ENCODE assay signal across 25 cellular contexts in genomic region chr13:44323754-44324153, GRCh38. TPM values are rescaled to one million over a fixed set of nuclear protein-coding genes. Genes with fewer than 3 reads are reported as not detected.
DNase-seq lines count a peak whose midpoint lies in the region; FAIRE-seq and TF ChIP-seq lines count a peak whose summit lies in the region.
"Had no signal": no experiment of that assay in that cellular context is flagged by ENCODE, and none has a peak within 500 bp of the region (broad histone marks: within the 10 kb centered on the region; RNA-seq: fewer than 3 reads in every experiment).

No MANE protein-coding gene starts in this region.

- H3K9ac ChIP-seq in neuronal stem cell (ENCODE audit: low read depth, low read length, poor library complexity) = no peak overlapping the region
- H3K9ac ChIP-seq: BLaER1 had no signal

- H4K91ac ChIP-seq in neuronal stem cell (ENCODE audit: low read depth, low read length, poor library complexity) = no peak overlapping the region

- no TSS peak for BruUV-seq in PC-9 (replicated peaks; lab: Mats Ljungman, UMichigan)

- intact Hi-C loops in PC-9 (cut with micrococcal nuclease; ENCODE audit: unreplicated experiment) = no loop called here

- WGBS in neuronal stem cell (ENCODE audit: extremely low coverage in 2 of 2, insufficient read length in 2 of 2, insufficient replicate concordance in 1 of 2), 2 donors = no CpG with 5 or more reads among the region's 1 CpG

- no peak overlapping the region for H2BK15ac ChIP-seq in neuronal stem cell (ENCODE audit: low read length)

- no peaks in the 10 kb centered on the region for H3K9me2 ChIP-seq in PC-9 (ENCODE audit: insufficient read depth)

- no peak overlapping the region for H2AFZ ChIP-seq in PC-9
- H2AFZ ChIP-seq in neuronal stem cell (ENCODE audit: low read length) = no peak overlapping the region

- H2BK120ac ChIP-seq in neuronal stem cell (ENCODE audit: low read depth, low read length) = no peak overlapping the region

- H3K27me3 ChIP-seq in PC-9 (ENCODE audit: insufficient read depth, low read depth) (no peaks in the 10 kb centered on the region), bronchial epithelial cell (ENCODE audit: control insufficient read depth, insufficient read depth, low read length) (no peaks in the 10 kb centered on the region), neuronal stem cell (ENCODE audit: control insufficient read depth in 3 of 3, insufficient read depth in 3 of 3, low read depth in 1 of 3, low read length in 3 of 3) (peaks cover 0 to 4% (median 0%) of the 10 kb centered on the region in 3 experiments)
- H3K27me3 ChIP-seq: BE2C, BLaER1 had no signal

- H3K4me1 ChIP-seq in PC-9 (replicated peaks; ENCODE audit: insufficient read depth) (peaks cover 19% of the 10 kb centered on the region), neuronal stem cell (ENCODE audit: control insufficient read depth in 2 of 2, insufficient read depth in 1 of 2, low read depth in 1 of 2, low read length in 2 of 2) (no peaks in the 10 kb centered on the region)
- H3K4me1 ChIP-seq: BE2C, BLaER1 had no signal

- H3K18ac ChIP-seq in neuronal stem cell (ENCODE audit: low read length) = no peak overlapping the region

- H2BK5ac ChIP-seq in neuronal stem cell (ENCODE audit: low read length) = peak overlapping the region; percentile 16

- POLR2A ChIA-PET in PC-9 (lab: Charles Lee; ENCODE audit: unreplicated experiment) = no interaction called here

- no peak overlapping the region for H3K4me2 ChIP-seq in PC-9
- no peak overlapping the region for H3K4me2 ChIP-seq in neuronal stem cell (ENCODE audit: insufficient read depth, low read length, poor library complexity, severe bottlenecking)
- H3K4me2 ChIP-seq: BLaER1 had no signal

- no peaks in the 10 kb centered on the region for H3K79me1 ChIP-seq in neuronal stem cell (ENCODE audit: low read depth, low read length)

- no peak overlapping the region for H3K4me3 ChIP-seq in PC-9
- no peak overlapping the region for H3K4me3 ChIP-seq in bronchial epithelial cell (ENCODE audit: low read depth, low read length)
- H3K4me3 ChIP-seq in neuronal stem cell (ENCODE audit: low read length in 2 of 2) = no peak overlapping the region
- H3K4me3 ChIP-seq in foreskin fibroblast (ENCODE audit: low read depth in 1 of 2, low read length in 2 of 2) = no peak overlapping the region
- H3K4me3 ChIP-seq: BLaER1 had no signal

- no peaks in the 10 kb centered on the region for H3K79me2 ChIP-seq in PC-9 (ENCODE audit: low read depth)

- H3F3A ChIP-seq in PC-9 (ENCODE audit: insufficient read depth, low read depth) = peaks cover 3% of the 10 kb centered on the region; the same call in 1 of the 2 replicates

- no peak overlapping the region for H2AK5ac ChIP-seq in neuronal stem cell (ENCODE audit: low read depth, low read length)

- H3K4ac ChIP-seq in neuronal stem cell (ENCODE audit: low read length) = no peak overlapping the region

- CTCF ChIA-PET in PC-9 (lab: Charles Lee) = no interaction called here

- peak overlapping the region; percentile 70 for H3K27ac ChIP-seq in PC-9
- no peak overlapping the region for H3K27ac ChIP-seq in neuronal stem cell (replicated peaks; ENCODE audit: low read length)
- H3K27ac ChIP-seq: BLaER1 had no signal

- no peak overlapping the region for H3K23ac ChIP-seq in neuronal stem cell (ENCODE audit: low read depth, low read length, poor library complexity)

- H4K8ac ChIP-seq in neuronal stem cell (ENCODE audit: low read depth, low read length) = no peak overlapping the region

- no peak overlapping the region for H3K14ac ChIP-seq in neuronal stem cell (ENCODE audit: low read length)

- no peak for FAIRE-seq in bronchial epithelial cell (lab: Jason Lieb, UNC)
- FAIRE-seq: A204.1, G401.6, GM12891, GM19239 had no signal

- TF ChIP-seq CTCF in PC-9 (conservative IDR thresholded peaks at IDR 0.05) = no peak
- no peak for TF ChIP-seq CTCF in bronchial epithelial cell (IDR thresholded peaks at IDR 0.05; ENCODE audit: insufficient read depth, low read length, severe bottlenecking)
- no peak for TF ChIP-seq CTCF in foreskin fibroblast (IDR thresholded peaks at IDR 0.05; ENCODE audit: low read depth, low read length)

- H3K36me3 ChIP-seq in PC-9 (ENCODE audit: low read depth) (no peaks in the 10 kb centered on the region), bronchial epithelial cell (ENCODE audit: control insufficient read depth, insufficient read depth, low read length) (no peaks in the 10 kb centered on the region), neuronal stem cell (replicated peaks in 1 of 2; ENCODE audit: control insufficient read depth in 2 of 2, insufficient read depth in 2 of 2, low read length in 2 of 2) (no peaks in the 10 kb centered on the region)
- H3K36me3 ChIP-seq: BE2C, BLaER1 had no signal

- no peaks in the 10 kb centered on the region for H4K20me1 ChIP-seq in PC-9 (ENCODE audit: insufficient read depth)
- H4K20me1 ChIP-seq: BLaER1 had no signal

- DNase-seq in PC-9 (no peak), bronchial epithelial cell (ENCODE audit: low read depth) (peak; percentile 69), neuronal stem cell (ENCODE audit: low spot score) (no peak), foreskin fibroblast (no peak), MV-4-11 (lab: John Stamatoyannopoulos, UW) (no peak), DMS79 treated with DMSO at 0.1 percent for 48 hours (lab: John Stamatoyannopoulos, UW) (no peak)
- no peak for DNase-seq in effector CD4-positive, alpha-beta T cell
- DNase-seq: 8988T; ACHN; BE2C; C1 segment of cervical spinal cord; CD4-positive, alpha-beta memory T cell; CD4-positive, CD25-positive, alpha-beta regulatory T cell; CD8-positive, alpha-beta memory T cell; COR-L47; DMS 273 treated with DMSO at 0.1 percent for 48 hours; DMS153; DMS79; GF-D8 had no signal

- H3K9me3 ChIP-seq in PC-9 (ENCODE audit: insufficient read depth, low read depth) (no peaks in the 10 kb centered on the region), neuronal stem cell (replicated peaks in 1 of 2; ENCODE audit: control insufficient read depth in 2 of 2, insufficient read depth in 1 of 2, low read depth in 1 of 2, low read length in 2 of 2) (peaks cover 2 to 4% of the 10 kb centered on the region in 2 donors)
- H3K9me3 ChIP-seq: BE2C, BLaER1 had no signal

- H2BK12ac ChIP-seq in neuronal stem cell (ENCODE audit: low read length) = no peak overlapping the region

RNA-seq across cellular contexts. Expression of gene SERP2, which starts 49.9 kb away (rescaled TPM):
- total RNA-seq in PC-9 (2021) (0.70 and 0.90 TPM in 2 replicates), bronchial epithelial cell (0.77 and 1.1 TPM in 2 replicates)
- polyA plus RNA-seq in neuronal stem cell (2013, experiment 1 of 2) = 5.6 TPM
- polyA plus RNA-seq in neuronal stem cell (2013, experiment 2 of 2) = 5.1 TPM
- total RNA-seq: CD4-positive, alpha-beta memory T cell; CD4-positive, CD25-positive, alpha-beta regulatory T cell had no signal
- polyA plus RNA-seq: CD14-positive monocyte; CD4-positive, alpha-beta memory T cell had no signal
